8 cellular contexts compared by ENCODE assay signal in the genomic region with DNA sequence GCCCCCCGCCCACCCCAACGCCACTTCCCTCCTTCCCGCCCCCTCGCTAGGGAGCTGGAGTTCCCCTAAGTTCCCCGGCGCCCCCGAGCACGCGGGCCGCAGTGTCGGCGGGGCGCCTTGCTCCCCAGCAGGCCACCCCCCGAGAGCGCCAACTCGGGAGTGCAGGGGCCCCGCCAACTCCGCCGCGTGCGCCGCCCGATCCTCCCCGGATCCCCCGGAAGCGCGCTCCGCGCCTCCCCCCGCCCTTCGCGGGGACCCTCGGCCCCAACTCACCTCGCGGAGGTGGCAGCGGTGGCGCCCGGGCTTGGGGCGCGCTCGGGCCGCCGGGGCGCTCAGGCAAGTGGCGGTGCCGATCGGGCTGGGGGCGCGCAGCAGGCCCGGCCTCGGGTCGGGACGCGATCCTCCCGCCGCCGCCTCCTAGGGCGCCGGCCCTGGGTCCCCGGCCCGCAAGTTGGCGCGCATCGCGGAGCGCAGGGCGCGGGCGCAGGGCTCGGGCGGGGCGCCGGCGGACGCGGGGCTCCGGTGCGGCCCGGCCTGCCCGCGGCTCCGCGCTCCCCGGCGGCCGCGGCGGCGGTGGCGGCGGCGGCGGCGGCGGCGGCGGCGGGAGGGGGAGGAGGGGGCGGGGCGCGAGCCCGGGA.
DNase-seq lines count a peak whose midpoint lies in the region; ATAC-seq and TF ChIP-seq lines count a peak whose summit lies in the region.

Gene NCOR2 (minus strand): TSS at position 578 of the 638 bp plus-strand sequence. CDS start 72,361 bp downstream, outside the sequence.

- H3K27me3 ChIP-seq in iPS-18a (ENCODE audit: control insufficient read depth, insufficient read depth, low read length), result no peaks in the 10 kb centered on the region

- DNase-seq in NCI-H82 (lab: John Stamatoyannopoulos, UW) (peak; percentile 58), NCI-H82 treated with DMSO at 0.1 percent for 48 hours (lab: John Stamatoyannopoulos, UW; ENCODE audit: unreplicated experiment) (no peak), T-helper 1 cell (peak; percentile 33 to 56 (median 38)), astrocyte of the cerebellum (ENCODE audit: low read depth) (no peak), pons (ENCODE audit: low spot score) (no peak)
- peak; percentile 9 to 35 (median 21) for DNase-seq in stimulated activated CD4-positive, alpha-beta T cell treated with anti-CD3 and anti-CD28 coated beads, Interleukin-12 subunit alpha, Interleukin-12 subunit beta, amount 100 ng/mL, for 48 hours (ENCODE audit: low read depth in 2 of 3, low spot score in 1 of 3)

- H3K9me3 ChIP-seq in iPS-18a (ENCODE audit: control insufficient read depth, low read depth, low read length), result no peaks in the 10 kb centered on the region

- peaks cover 25% of the 10 kb centered on the region for H3K4me1 ChIP-seq in iPS-18a (ENCODE audit: control insufficient read depth, low read depth, low read length)

- peak within 1 kb of the TSS; percentile 65 for H3K9ac ChIP-seq in iPS-18a (ENCODE audit: low read length)

- in situ Hi-C loops in astrocyte of the cerebellum (cut with HindIII; ENCODE audit: low sequenced_read_pairs), result no loop called here

- H3K4me3 ChIP-seq in astrocyte of the cerebellum (ENCODE audit: low read depth, low read length), result peak within 1 kb of the TSS; percentile 90
- H3K4me3 ChIP-seq in iPS-18a (ENCODE audit: low read length), result peak within 1 kb of the TSS; percentile 73

- peak; percentile 15 for ATAC-seq in HG03103 (IDR thresholded peaks at IDR 0.05; ENCODE audit: low read depth, unreplicated experiment)

- no peaks in the 10 kb centered on the region for H3K36me3 ChIP-seq in iPS-18a (ENCODE audit: control insufficient read depth, low read depth, low read length)

- no peak for TF ChIP-seq CTCF in astrocyte of the cerebellum (IDR thresholded peaks at IDR 0.05; ENCODE audit: low read depth, low read length, missing control alignments)

- H3K27ac ChIP-seq in iPS-18a (ENCODE audit: low read length), result peak within 1 kb of the TSS; percentile 45

Comparison
In these comparisons a context has a peak if more than half of its experiments do, and no peak if none do; other contexts are left out.
1. DNase-seq: peak in NCI-H82 (single experiment), T-helper 1 cell (5 of 5) and stimulated activated CD4-positive, alpha-beta T cell treated with anti-CD3 and anti-CD28 coated beads, Interleukin-12 subunit alpha, Interleukin-12 subunit beta, amount 100 ng/mL, for 48 hours (3 of 3); none in NCI-H82 treated with DMSO at 0.1 percent for 48 hours (single experiment), astrocyte of the cerebellum (single experiment) and pons (single experiment).